8 cellular contexts compared by ENCODE assay signal in genomic region chrX:154712781-154713391, GRCh38. TPM values are rescaled to one million over a fixed set of nuclear protein-coding genes. Genes with fewer than 3 reads are reported as not detected.
DNase-seq lines count a peak whose midpoint lies in the region; ATAC-seq and TF ChIP-seq lines count a peak whose summit lies in the region.

No MANE protein-coding gene starts in this region.

- DNase-seq in CD14-positive monocyte (ENCODE audit: low spot score) (no peak), omental fat pad (ENCODE audit: low spot score) (no peak), amniotic stem cell (lab: John Stamatoyannopoulos, UW) (no peak), GM19240 (ENCODE audit: insufficient read length, low spot score) (no peak)
- peak; percentile 55 for DNase-seq in activated CD8-positive, alpha-beta T cell treated with anti-CD3 and anti-CD28 coated beads, Interleukin-2, amount 10 ng/mL, durations not matched to agents 7 days and 5 days
- no peak for DNase-seq in stimulated activated CD4-positive, alpha-beta T cell treated with anti-CD3 and anti-CD28 coated beads, Interleukin-15, amount 100 ng/mL, for 24 hours

- intact Hi-C loops in CD14-positive monocyte (cut with micrococcal nuclease) = loop anchor here in 1 of 2 donors (5.0 kb wide), 1 partner anchor 34 kb away; no protein-coding TSS in a partner anchor

- H3K9me3 Mint-ChIP-seq in CD14-positive monocyte = peaks cover 3 to 8% (median 4%) of the 10 kb centered on the region in 7 donors
- H3K9me3 Mint-ChIP-seq in activated CD8-positive, alpha-beta T cell treated with anti-CD3 and anti-CD28 coated beads, Interleukin-2, amount 10 ng/mL, durations not matched to agents 7 days and 5 days (ENCODE audit: insufficient read depth) = no peaks in the 10 kb centered on the region

- peaks cover 40 to 44% of the 10 kb centered on the region in 2 donors for H3K36me3 Mint-ChIP-seq in CD14-positive monocyte
- H3K36me3 Mint-ChIP-seq in activated CD8-positive, alpha-beta T cell treated with anti-CD3 and anti-CD28 coated beads, Interleukin-2, amount 10 ng/mL, durations not matched to agents 7 days and 5 days (ENCODE audit: low read depth) = peaks cover 38% of the 10 kb centered on the region

- TF ChIP-seq CTCF in CD14-positive monocyte (IDR thresholded peaks at IDR 0.05) = no peak
- no peak for TF ChIP-seq CTCF in omental fat pad (IDR thresholded peaks at IDR 0.05)

- CTCF ChIA-PET in activated CD8-positive, alpha-beta T cell treated with anti-CD3 and anti-CD28 coated beads, Interleukin-2, amount 10 ng/mL, durations not matched to agents 7 days and 5 days (lab: Charles Lee) = interaction anchor here (1.1 to 2.0 kb wide), 5 partner anchors 13 to 50 kb away, joined by 4 to 31 read pairs (median 7); partner anchors contain the start of gene DKC1

- H3K4me1 Mint-ChIP-seq in CD14-positive monocyte = peaks cover 54% of the 10 kb centered on the region
- H3K4me1 Mint-ChIP-seq in activated CD8-positive, alpha-beta T cell treated with anti-CD3 and anti-CD28 coated beads, Interleukin-2, amount 10 ng/mL, durations not matched to agents 7 days and 5 days (ENCODE audit: low read depth) = peaks cover 61% of the 10 kb centered on the region

- peaks cover 0 to 7% (median 0%) of the 10 kb centered on the region in 3 donors for H3K27me3 Mint-ChIP-seq in CD14-positive monocyte (ENCODE audit: low read depth in 3 of 3)
- H3K27me3 Mint-ChIP-seq in activated CD8-positive, alpha-beta T cell treated with anti-CD3 and anti-CD28 coated beads, Interleukin-2, amount 10 ng/mL, durations not matched to agents 7 days and 5 days (ENCODE audit: low read depth) = no peaks in the 10 kb centered on the region

- POLR2A ChIA-PET in activated CD8-positive, alpha-beta T cell treated with anti-CD3 and anti-CD28 coated beads, Interleukin-2, amount 10 ng/mL, durations not matched to agents 7 days and 5 days (lab: Charles Lee) = no interaction called here

- peak overlapping the region; percentile 62 to 80 (median 75) for H3K27ac Mint-ChIP-seq in CD14-positive monocyte
- peak overlapping the region; percentile 82 for H3K27ac Mint-ChIP-seq in activated CD8-positive, alpha-beta T cell treated with anti-CD3 and anti-CD28 coated beads, Interleukin-2, amount 10 ng/mL, durations not matched to agents 7 days and 5 days

- ATAC-seq in GM19025 (IDR thresholded peaks at IDR 0.05; ENCODE audit: low read depth, unreplicated experiment) (peak; percentile 94), HG03097 (IDR thresholded peaks at IDR 0.05; ENCODE audit: low FRiP score, unreplicated experiment) (peak; percentile 73), omental fat pad (ENCODE audit: low FRiP score) (peak; percentile 74)
- ATAC-seq in activated CD8-positive, alpha-beta T cell treated with anti-CD3 and anti-CD28 coated beads, Interleukin-2, amount 10 ng/mL, durations not matched to agents 7 days and 5 days = peak; percentile 92

- H3K4me3 Mint-ChIP-seq in CD14-positive monocyte = no peak overlapping the region
- peak overlapping the region; percentile 50 for H3K4me3 Mint-ChIP-seq in activated CD8-positive, alpha-beta T cell treated with anti-CD3 and anti-CD28 coated beads, Interleukin-2, amount 10 ng/mL, durations not matched to agents 7 days and 5 days

RNA-seq across cellular contexts. Expression of gene GAB3, which starts 38.0 kb away (rescaled TPM):
- 1 to 10 TPM; 6.2 to 9.5 TPM for polyA plus RNA-seq in CD14-positive monocyte
- total RNA-seq in activated CD8-positive, alpha-beta T cell treated with anti-CD3 and anti-CD28 coated beads, Interleukin-2, amount 10 ng/mL, durations not matched to agents 7 days and 5 days = 10 to 100 TPM in 1 of 2 experiments, 1 to 10 TPM in 1; 9.9 to 10.3 TPM
- 10 to 100 TPM in 3 of 4 donors, 1 to 10 TPM in 1; 4.7 to 22.5 (median 14.8) TPM for total RNA-seq in omental fat pad

RNA-seq across cellular contexts. Expression of gene DKC1, which starts 49.8 kb away (rescaled TPM):
- 10 to 100 TPM; 14.1 to 17.0 TPM for polyA plus RNA-seq in CD14-positive monocyte
- total RNA-seq in activated CD8-positive, alpha-beta T cell treated with anti-CD3 and anti-CD28 coated beads, Interleukin-2, amount 10 ng/mL, durations not matched to agents 7 days and 5 days = 10 to 100 TPM; 76.0 to 82.8 TPM
- 100 to 1,000 TPM in 1 of 4 donors, 10 to 100 TPM in 3; 29.8 to 125 (median 35.9) TPM for total RNA-seq in omental fat pad

RNA-seq across cellular contexts. Expression of gene CTAG2, which starts 59.5 kb away (rescaled TPM):
- polyA plus RNA-seq in CD14-positive monocyte = not detected
- not detected for total RNA-seq in activated CD8-positive, alpha-beta T cell treated with anti-CD3 and anti-CD28 coated beads, Interleukin-2, amount 10 ng/mL, durations not matched to agents 7 days and 5 days
- not detected for total RNA-seq in omental fat pad
